Comparison of ENCODE assay signal across 9 cellular contexts in the genomic region with DNA sequence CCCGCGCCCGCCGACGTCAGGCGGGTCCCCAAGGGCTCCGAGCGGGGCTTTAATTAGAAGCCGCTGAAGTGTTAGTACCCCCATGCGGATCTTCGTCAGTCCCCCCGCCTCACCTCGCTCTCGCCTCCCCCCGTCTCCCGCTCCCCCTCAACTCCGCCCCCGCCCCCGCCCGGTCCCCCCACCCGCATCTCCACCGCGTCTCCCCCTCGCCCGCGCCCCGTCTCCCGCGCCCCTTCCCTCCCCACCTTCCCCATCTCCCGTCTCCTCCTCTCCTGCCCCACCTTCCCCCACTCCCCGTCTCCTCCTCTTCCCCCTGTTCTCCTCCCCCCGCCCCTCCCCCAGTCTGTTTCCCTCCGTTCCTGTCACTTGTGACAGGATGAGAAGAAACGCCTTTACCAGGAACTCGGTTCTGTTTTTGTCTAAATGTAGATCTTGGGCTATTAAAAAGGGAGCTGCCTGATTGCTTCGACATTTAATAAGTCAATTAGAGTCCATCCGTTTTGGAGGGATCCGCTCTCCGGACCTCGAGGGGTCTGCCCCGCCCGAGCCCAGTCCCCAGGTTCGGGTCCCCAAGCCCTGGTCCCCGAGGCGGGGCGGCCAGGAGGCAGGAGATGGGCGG. TPM values are rescaled to one million over a fixed set of nuclear protein-coding genes. Genes with fewer than 3 reads are reported as not detected.
DNase-seq lines count a peak whose midpoint lies in the region; ATAC-seq, FAIRE-seq and TF ChIP-seq lines count a peak whose summit lies in the region.
"Had no signal": no experiment of that assay in that cellular context is flagged by ENCODE, and none has a peak within 500 bp of the region (broad histone marks: within the 10 kb centered on the region; RNA-seq: fewer than 3 reads in every experiment).

No MANE protein-coding gene starts in this region.

- peaks cover 16% of the 10 kb centered on the region for H4K20me1 ChIP-seq in hepatocyte (ENCODE audit: insufficient read depth, poor library complexity, severe bottlenecking)

- in situ Hi-C loops in Panc1 (cut with HindIII; ENCODE audit: low pct_unique_long_range_greater_than_20kb, low sequenced_read_pairs): no loop called here

- no peaks in the 10 kb centered on the region for H3K36me3 ChIP-seq in ES-I3 (ENCODE audit: insufficient read depth, low read length)
- no peaks in the 10 kb centered on the region for H3K36me3 ChIP-seq in Panc1 (ENCODE audit: control insufficient read depth, insufficient read depth, low read length)
- H3K36me3 ChIP-seq in hepatocyte (replicated peaks; ENCODE audit: insufficient read depth, low read depth): no peaks in the 10 kb centered on the region

- peak overlapping the region; percentile 91 for H3K4me2 ChIP-seq in hepatocyte

- no peaks in the 10 kb centered on the region for H3K9me3 ChIP-seq in ES-I3 (ENCODE audit: control insufficient read depth, insufficient read depth, low read length)
- no peaks in the 10 kb centered on the region for H3K9me3 ChIP-seq in Panc1 (ENCODE audit: control insufficient read depth, insufficient read depth, low read depth, low read length)
- H3K9me3 ChIP-seq in hepatocyte (ENCODE audit: low read depth): no peaks in the 10 kb centered on the region

- H3K4me1 ChIP-seq in ES-I3 (ENCODE audit: insufficient read depth, low read length): peaks cover 22% of the 10 kb centered on the region
- H3K4me1 ChIP-seq in Panc1 (ENCODE audit: control insufficient read depth, insufficient read depth, low read length): no peaks in the 10 kb centered on the region; the same call in none of the 2 replicates
- peaks cover 9% of the 10 kb centered on the region for H3K4me1 ChIP-seq in hepatocyte (ENCODE audit: insufficient read depth)

- DNase-seq in Panc1 (ENCODE audit: low read depth, low spot score): no peak
- peak; percentile 23 for DNase-seq in hepatocyte (ENCODE audit: low spot score)
- DNase-seq in posterior vena cava (ENCODE audit: low spot score): peak; percentile 79
- no peak for DNase-seq in D721Med (ENCODE audit: insufficient read length, low spot score)
- DNase-seq in activated effector memory CD4-positive, alpha-beta T cell treated with Interleukin-2 at 50 U/mL for 16 hours: no peak
- DNase-seq in NCI-H2107 (lab: John Stamatoyannopoulos, UW): no peak
- DNase-seq: NCI-H446 treated with DMSO at 0.1 percent for 48 hours had no signal

- TF ChIP-seq CTCF in Panc1 (IDR thresholded peaks at IDR 0.05): no peak
- TF ChIP-seq CTCF in hepatocyte (IDR thresholded peaks at IDR 0.05; ENCODE audit: poor library complexity): no peak
- TF ChIP-seq CTCF in D721Med (IDR thresholded peaks at IDR 0.05; ENCODE audit: insufficient read depth, missing control alignments): no peak

- 7% methylated on average over 19 of the region's 47 CpGs for WGBS in hepatocyte (ENCODE audit: low lambda C conversion rate, missing lambda C conversion rate)

- no TSS peak for BruUV-seq in Panc1 (replicated peaks; lab: Mats Ljungman, UMichigan)

- H2AFZ ChIP-seq in hepatocyte: peak overlapping the region; percentile 52

- no peak for FAIRE-seq in D721Med (lab: Jason Lieb, UNC)

- H3K27ac ChIP-seq in Panc1 (ENCODE audit: low read length): no peak overlapping the region
- H3K27ac ChIP-seq in hepatocyte: no peak overlapping the region

- ATAC-seq in Panc1: no peak
- ATAC-seq in HG03571 (IDR thresholded peaks at IDR 0.05; ENCODE audit: unreplicated experiment): no peak

- H3K9ac ChIP-seq in ES-I3 (ENCODE audit: low read depth, low read length): peak overlapping the region; percentile 68

- POLR2A ChIA-PET in Panc1 (lab: Charles Lee): interaction anchor here (0.7 kb wide), 1 partner anchor 345 kb away, joined by 3 read pairs; no protein-coding TSS in a partner anchor

- H3K4me3 ChIP-seq in Panc1 (ENCODE audit: low read depth in 2 of 2, low read length in 2 of 2) (peak overlapping the region; percentile 43 to 63), hepatocyte (peak overlapping the region; percentile 58)

- CTCF ChIA-PET in Panc1 (lab: Charles Lee): no interaction called here

- H3K79me2 ChIP-seq in hepatocyte: no peaks in the 10 kb centered on the region

- intact Hi-C loops in Panc1 (cut with micrococcal nuclease; ENCODE audit: unreplicated experiment): no loop called here
- intact Hi-C loops in posterior vena cava (cut with DNase I): loop anchor here in 1 of 2 donors (1.0 to 2.0 kb wide), 2 partner anchors 339 to 348 kb away; no protein-coding TSS in a partner anchor

- H3K27me3 ChIP-seq in Panc1 (ENCODE audit: control insufficient read depth, insufficient read depth, low read length) (peaks cover 16% of the 10 kb centered on the region), hepatocyte (peaks cover 61% of the 10 kb centered on the region)

- H3K9me2 ChIP-seq in hepatocyte (replicated peaks; ENCODE audit: insufficient read depth): no peaks in the 10 kb centered on the region

RNA-seq across cellular contexts. Expression of a gene that starts 1.0 kb away (rescaled TPM):
- not detected for total RNA-seq in Panc1 (2021; ENCODE audit: unreplicated experiment)
- not detected for polyA plus RNA-seq in Panc1 (2012; ENCODE audit: insufficient read length)
- total RNA-seq in hepatocyte: 2.9 and 9.0 TPM in 2 replicates
- 27.5 and 30.4 TPM in 2 replicates for polyA plus RNA-seq in hepatocyte
- total RNA-seq in posterior vena cava: 10 to 100 TPM; 63.8 to 64.2 TPM

RNA-seq across cellular contexts. Expression of a gene that starts 24.1 kb away (rescaled TPM):
- 90.9 TPM for total RNA-seq in Panc1 (2021; ENCODE audit: unreplicated experiment)
- polyA plus RNA-seq in Panc1 (2012; ENCODE audit: insufficient read length): 95.1 TPM
- total RNA-seq in hepatocyte: 175 and 203 TPM in 2 replicates
- polyA plus RNA-seq in hepatocyte: 193 and 194 TPM in 2 replicates
- 10 to 100 TPM; 50.9 to 54.0 TPM for total RNA-seq in posterior vena cava

RNA-seq across cellular contexts. Expression of a gene that starts 25.0 kb away (rescaled TPM):
- total RNA-seq in Panc1 (2021; ENCODE audit: unreplicated experiment) (28.4 TPM), hepatocyte (98.3 and 99.8 TPM in 2 replicates), posterior vena cava (10 to 100 TPM; 21.1 to 27.3 TPM)
- polyA plus RNA-seq in Panc1 (2012; ENCODE audit: insufficient read length): 13.8 TPM
- polyA plus RNA-seq in hepatocyte: 36.3 and 42.7 TPM in 2 replicates

Comparison
In these comparisons a context has a peak if more than half of its experiments do, and no peak if none do; other contexts are left out.
1. DNase-seq: peak in hepatocyte (single experiment) and posterior vena cava (single experiment); none in Panc1 (single experiment), D721Med (single experiment), activated effector memory CD4-positive, alpha-beta T cell treated with Interleukin-2 at 50 U/mL for 16 hours (single experiment) and NCI-H2107 (single experiment).